Comparison of ENCODE assay signal across 10 cellular contexts in the genomic region with DNA sequence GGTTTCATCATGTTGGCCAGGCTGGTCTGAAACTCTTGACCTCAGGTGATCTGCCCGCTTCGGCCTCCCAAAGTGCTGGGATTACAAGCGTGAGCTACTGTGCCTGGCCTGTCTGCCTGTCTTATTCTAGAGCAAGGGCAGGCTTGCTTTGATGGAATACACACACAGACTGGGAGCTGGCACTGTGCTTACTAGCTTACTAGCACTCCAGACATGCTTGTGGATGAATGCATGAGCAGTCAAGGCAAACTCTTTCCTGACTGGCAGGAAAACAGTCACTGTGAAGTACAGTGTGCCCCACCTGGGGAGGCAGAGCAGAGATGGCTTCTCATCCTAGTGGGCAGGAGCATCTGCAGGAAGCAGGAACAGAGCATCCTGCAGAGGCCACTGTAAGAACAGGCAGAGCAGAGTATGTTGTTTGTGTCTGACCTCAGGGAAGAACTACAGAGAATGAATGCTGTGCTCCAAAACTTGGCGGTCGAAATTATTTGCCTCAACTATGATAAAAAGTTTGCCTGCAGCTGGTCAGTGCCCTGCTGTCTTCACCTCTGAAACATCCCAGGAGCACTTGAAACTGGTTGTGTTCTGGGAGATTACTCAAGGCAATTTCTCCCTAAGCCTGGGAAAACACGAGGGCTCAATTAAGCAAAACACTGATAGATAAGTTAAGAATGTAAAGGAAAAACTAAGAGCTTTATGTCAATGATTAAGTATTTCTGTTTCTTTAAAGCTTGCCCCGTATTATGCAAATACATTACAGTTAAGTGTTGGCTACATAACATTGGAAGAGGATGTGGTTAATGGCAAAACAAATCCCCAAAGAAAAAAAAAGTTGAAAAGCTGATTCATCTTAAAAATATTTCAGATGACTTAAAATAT.
DNase-seq lines count a peak whose midpoint lies in the region; ATAC-seq, FAIRE-seq and TF ChIP-seq lines count a peak whose summit lies in the region.
"Had no signal": no experiment of that assay in that cellular context is flagged by ENCODE, and none has a peak within 500 bp of the region (broad histone marks: within the 10 kb centered on the region; RNA-seq: fewer than 3 reads in every experiment).

No MANE protein-coding gene starts in this region.

- no peak overlapping the region for H3K9ac ChIP-seq in keratinocyte (ENCODE audit: control insufficient read depth, extremely low read depth, insufficient read depth, low read length)

- H3K9me1 ChIP-seq in keratinocyte (ENCODE audit: control insufficient read depth, extremely low read depth, insufficient read depth, low read length) = no peaks in the 10 kb centered on the region

- BruUV-seq in MCF 10A (replicated peaks; lab: Mats Ljungman, UMichigan) = no TSS peak

- intact Hi-C loops in MCF 10A (cut with micrococcal nuclease) = loop anchor here (2.0 kb wide), 1 partner anchor 305 kb away; no protein-coding TSS in a partner anchor
- intact Hi-C loops in breast epithelium (cut with DNase I; ENCODE audit: low total_unique reads) = no loop called here

- CTCF ChIA-PET in MCF 10A (lab: Yijun Ruan, JAX) = interaction anchor here (0.5 to 3.4 kb wide), 15 partner anchors 9 to 512 kb away, joined by 3 to 17 read pairs (median 3); no protein-coding TSS in a partner anchor

- no peaks in the 10 kb centered on the region for H3K36me3 ChIP-seq in breast epithelium
- H3K36me3 ChIP-seq in keratinocyte (ENCODE audit: control insufficient read depth in 2 of 2, extremely low read depth in 1 of 2, insufficient read depth in 2 of 2, low read length in 2 of 2) = no peaks in the 10 kb centered on the region

- no peaks in the 10 kb centered on the region for H3K9me3 ChIP-seq in breast epithelium
- no peaks in the 10 kb centered on the region for H3K9me3 ChIP-seq in keratinocyte (ENCODE audit: control insufficient read depth, low read depth, low read length)

- POLR2A ChIA-PET in MCF 10A (lab: Yijun Ruan, JAX) = interaction anchor here (0.7 to 2.6 kb wide), 7 partner anchors 20 to 503 kb away, joined by 3 to 10 read pairs (median 3); no protein-coding TSS in a partner anchor

- dilution Hi-C loops in keratinocyte (cut with MboI; ENCODE audit: extremely low pct_ligation_motif_present, low sequenced_read_pairs) = no loop called here

- no peaks in the 10 kb centered on the region for H4K20me1 ChIP-seq in keratinocyte (ENCODE audit: control insufficient read depth, extremely low read depth, insufficient read depth, low read length)

- H3K27me3 Mint-ChIP-seq in MCF 10A (ENCODE audit: insufficient read depth, unreplicated experiment) = no peaks in the 10 kb centered on the region

- H2AFZ ChIP-seq in keratinocyte (ENCODE audit: control insufficient read depth, low read length) = peak overlapping the region; percentile 71

- H3K79me2 ChIP-seq in keratinocyte (ENCODE audit: control insufficient read depth, insufficient read depth, low read length) = no peaks in the 10 kb centered on the region

- no peak overlapping the region for H3K4me3 Mint-ChIP-seq in MCF 10A (ENCODE audit: unreplicated experiment)

- peaks cover 0 to 4% of the 10 kb centered on the region in 2 donors for H3K4me1 ChIP-seq in breast epithelium
- H3K4me1 ChIP-seq in keratinocyte (ENCODE audit: control insufficient read depth, extremely low read depth, insufficient read depth, low read length) = peaks cover 26% of the 10 kb centered on the region

- no peak for TF ChIP-seq POLR2A in breast epithelium (IDR thresholded peaks at IDR 0.05)

- no peak overlapping the region for H3K27ac ChIP-seq in breast epithelium
- H3K27ac ChIP-seq in keratinocyte (ENCODE audit: control insufficient read depth, insufficient read depth, low read length) = peak overlapping the region; percentile 58

- H3K36me3 Mint-ChIP-seq in MCF 10A (ENCODE audit: insufficient read depth, unreplicated experiment) = no peaks in the 10 kb centered on the region

- no peak overlapping the region for H3K4me3 ChIP-seq in breast epithelium
- peak overlapping the region in 1 of 3 experiments; percentile 14 for H3K4me3 ChIP-seq in keratinocyte (ENCODE audit: control insufficient read depth in 2 of 3, extremely low read depth in 1 of 3, insufficient read depth in 2 of 3, low read depth in 1 of 3, low read length in 3 of 3)

- FAIRE-seq in keratinocyte (lab: Jason Lieb, UNC) = peak; percentile 82

- TF ChIP-seq CTCF in MCF 10A (IDR thresholded peaks at IDR 0.05; ENCODE audit: unreplicated experiment) = peak; percentile 16
- TF ChIP-seq CTCF in breast epithelium (IDR thresholded peaks at IDR 0.05) = no peak
- TF ChIP-seq CTCF in keratinocyte (optimal IDR thresholded peaks at IDR 0.05 in 1 of 3, IDR thresholded peaks at IDR 0.05 in 1 of 3, conservative IDR thresholded peaks at IDR 0.05 in 1 of 3; ENCODE audit: extremely low read depth in 1 of 3, insufficient read depth in 2 of 3, low read length in 3 of 3) = peak; percentile 36 to 75 (median 51)

- no peaks in the 10 kb centered on the region for H3K27me3 ChIP-seq in breast epithelium
- H3K27me3 ChIP-seq in keratinocyte (ENCODE audit: control insufficient read depth, extremely low read depth, insufficient read depth, low read length) = no peaks in the 10 kb centered on the region

- DNase-seq in MCF 10A (ENCODE audit: unreplicated experiment) (peak; percentile 54), breast epithelium (ENCODE audit: low spot score in 2 of 2) (no peak), amniotic stem cell (lab: John Stamatoyannopoulos, UW) (peak; percentile 69), keratinocyte (ENCODE audit: low read depth, low spot score) (peak; percentile 26), NCI-H2171 (lab: John Stamatoyannopoulos, UW) (no peak), putamen (ENCODE audit: low spot score) (no peak)
- DNase-seq: DMS153, NCI-H1417 treated with DMSO at 0.1 percent for 48 hours had no signal

- ATAC-seq in GM21576 (IDR thresholded peaks at IDR 0.05; ENCODE audit: unreplicated experiment) (no peak), HG02642 (IDR thresholded peaks at IDR 0.05; ENCODE audit: poor library complexity, unreplicated experiment) (no peak)

- H3K27ac Mint-ChIP-seq in MCF 10A (ENCODE audit: low read depth, unreplicated experiment) = peak overlapping the region; percentile 0

- H3K4me2 ChIP-seq in keratinocyte (ENCODE audit: control insufficient read depth, extremely low read depth, insufficient read depth, low read depth, low read length) = peak overlapping the region; percentile 85

- peaks cover 31% of the 10 kb centered on the region for H3K4me1 Mint-ChIP-seq in MCF 10A (ENCODE audit: insufficient read depth, unreplicated experiment)

- no peaks in the 10 kb centered on the region for H3K9me3 Mint-ChIP-seq in MCF 10A (ENCODE audit: unreplicated experiment)

Comparison
In these comparisons a context has a peak if more than half of its experiments do, and no peak if none do; other contexts are left out.
1. DNase-seq: peak in MCF 10A (single experiment), amniotic stem cell (single experiment) and keratinocyte (single experiment); none in breast epithelium (0 of 2), NCI-H2171 (single experiment) and putamen (single experiment).
2. CTCF ChIP-seq: peak in MCF 10A (single experiment) and keratinocyte (3 of 3); none in breast epithelium (0 of 3).